In the genomic region with DNA sequence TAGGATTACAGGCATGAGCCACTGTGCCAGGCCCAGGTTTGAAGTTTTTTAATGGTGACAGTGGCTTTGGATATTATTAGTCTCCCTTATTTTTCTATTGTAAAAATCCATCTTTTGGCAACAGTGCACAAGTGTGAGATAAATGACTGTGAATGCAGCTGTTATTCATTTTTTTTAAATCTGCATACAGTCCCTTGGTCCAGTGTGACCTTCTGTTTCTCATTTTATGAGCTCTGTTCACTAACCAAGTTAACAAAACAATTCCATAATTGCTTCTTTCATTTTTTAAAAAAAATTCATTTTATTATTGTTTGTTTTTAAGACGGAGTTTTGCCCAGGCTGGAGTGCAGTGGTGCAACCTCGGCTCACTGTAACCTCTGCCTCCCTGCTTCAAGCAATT, we compare ENCODE assay signal across 20 cellular contexts.
"Had no signal": no experiment of that assay in that cellular context is flagged by ENCODE, and none has a peak within 500 bp of the region (broad histone marks: within the 10 kb centered on the region; RNA-seq: fewer than 3 reads in every experiment).

No MANE protein-coding gene starts in this region.

- ATAC-seq: Panc1, PC-3 had no signal

- H3K4me3 ChIP-seq: MG63 had no signal

- DNase-seq: KBM-7, MG63, NCI-H1092, NCI-H1105 treated with DMSO at 0.1 percent for 48 hours, NCI-H1417 treated with DMSO at 0.1 percent for 48 hours, NCI-H146, NCI-H1694 treated with DMSO at 0.1 percent for 48 hours, NCI-H1930, NCI-H2081, NCI-H2107, NCI-H226, NCI-H446, NCI-H510A, NCI-H524 treated with DMSO at 0.1 percent for 48 hours, NCI-H774, PC-3, SHP77, SK-N-SH, SW 1271 had no signal
